Comparison of ENCODE assay signal across 9 cellular contexts in the genomic region with DNA sequence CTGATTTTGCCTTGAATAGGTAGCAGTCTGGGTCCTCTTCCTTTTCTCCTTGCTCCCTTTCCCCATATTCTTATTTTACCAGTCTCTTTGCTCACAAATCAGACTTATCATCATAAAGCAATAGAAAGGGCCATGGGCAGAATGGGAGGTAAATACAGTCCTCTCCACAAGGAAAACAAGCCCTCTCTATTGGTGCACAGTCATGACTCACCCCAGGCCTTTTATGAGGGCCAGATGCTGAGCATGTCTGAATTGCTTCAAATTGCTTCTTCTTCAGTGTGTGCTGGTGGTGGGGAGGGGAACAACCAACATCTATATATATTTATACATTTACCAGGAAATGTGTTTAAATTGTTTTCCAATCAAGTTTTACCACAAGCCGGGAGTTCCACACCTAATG.
DNase-seq lines count a peak whose midpoint lies in the region; ATAC-seq and TF ChIP-seq lines count a peak whose summit lies in the region.
"Had no signal": no experiment of that assay in that cellular context is flagged by ENCODE, and none has a peak within 500 bp of the region (broad histone marks: within the 10 kb centered on the region; RNA-seq: fewer than 3 reads in every experiment).

No MANE protein-coding gene starts in this region.

- TF ChIP-seq CTCF in CD4-positive, alpha-beta T cell (IDR thresholded peaks at IDR 0.05): no peak
- TF ChIP-seq CTCF in fibroblast of mammary gland (conservative IDR thresholded peaks at IDR 0.05; ENCODE audit: control insufficient read depth, insufficient read depth, low read depth, low read length): no peak

- DNase-seq in CD4-positive, alpha-beta T cell: no peak
- peak; percentile 72 for DNase-seq in EL
- peak; percentile 24 for DNase-seq in RKO (ENCODE audit: low spot score)
- peak; percentile 82 for DNase-seq in fibroblast of mammary gland (ENCODE audit: low read depth)
- no peak for DNase-seq in NCI-H2196 treated with DMSO at 0.1 percent for 48 hours (lab: John Stamatoyannopoulos, UW; ENCODE audit: unreplicated experiment)
- DNase-seq in mesenteric fat pad (ENCODE audit: low spot score): no peak
- DNase-seq: upper lobe of left lung had no signal

- H3K27ac ChIP-seq in CD4-positive, alpha-beta T cell (ENCODE audit: low read depth, low read length): no peak overlapping the region
- H3K27ac ChIP-seq: upper lobe of left lung had no signal

- CTCF ChIA-PET in CD4-positive, alpha-beta T cell (lab: Charles Lee): no interaction called here

- POLR2A ChIA-PET in CD4-positive, alpha-beta T cell (lab: Charles Lee): interaction anchor here (2.7 kb wide), 1 partner anchor 73 kb away, joined by 11 read pairs; no protein-coding TSS in a partner anchor

- H3K4me1 Mint-ChIP-seq in CD4-positive, alpha-beta T cell (ENCODE audit: low read depth): peaks cover 38% of the 10 kb centered on the region

- H3K27me3 Mint-ChIP-seq in CD4-positive, alpha-beta T cell: no peaks in the 10 kb centered on the region

- no peak overlapping the region for H3K4me3 ChIP-seq in fibroblast of mammary gland (ENCODE audit: control insufficient read depth, low read depth, low read length)
- H3K4me3 ChIP-seq: upper lobe of left lung had no signal

- no peaks in the 10 kb centered on the region for H3K27me3 ChIP-seq in CD4-positive, alpha-beta T cell (ENCODE audit: control insufficient read depth, insufficient read depth, low read length)
- H3K27me3 ChIP-seq: upper lobe of left lung had no signal

- no peaks in the 10 kb centered on the region for H3K9me3 Mint-ChIP-seq in CD4-positive, alpha-beta T cell

- ATAC-seq in CD4-positive, alpha-beta T cell (ENCODE audit: poor library complexity): peak; percentile 34
- ATAC-seq in GM21723 (IDR thresholded peaks at IDR 0.05; ENCODE audit: unreplicated experiment) (no peak), HG03432 (IDR thresholded peaks at IDR 0.05; ENCODE audit: unreplicated experiment) (no peak)

- intact Hi-C loops in CD4-positive, alpha-beta T cell (cut with DNase I, micrococcal nuclease): no loop called here

- no peak overlapping the region for H3K27ac Mint-ChIP-seq in CD4-positive, alpha-beta T cell

- no peaks in the 10 kb centered on the region for H3K36me3 Mint-ChIP-seq in CD4-positive, alpha-beta T cell (ENCODE audit: low read depth)

- H3K4me3 Mint-ChIP-seq in CD4-positive, alpha-beta T cell: no peak overlapping the region

- no peaks in the 10 kb centered on the region for H3K9me3 ChIP-seq in CD4-positive, alpha-beta T cell (ENCODE audit: control insufficient read depth, low read length)
- H3K9me3 ChIP-seq: upper lobe of left lung had no signal

Comparison
In these comparisons a context has a peak if more than half of its experiments do, and no peak if none do; other contexts are left out.
1. DNase-seq: peak in EL (single experiment), RKO (single experiment) and fibroblast of mammary gland (single experiment); none in CD4-positive, alpha-beta T cell (0 of 10), NCI-H2196 treated with DMSO at 0.1 percent for 48 hours (single experiment) and mesenteric fat pad (single experiment).